ENCODE assay signal across 13 cellular contexts in the genomic region with DNA sequence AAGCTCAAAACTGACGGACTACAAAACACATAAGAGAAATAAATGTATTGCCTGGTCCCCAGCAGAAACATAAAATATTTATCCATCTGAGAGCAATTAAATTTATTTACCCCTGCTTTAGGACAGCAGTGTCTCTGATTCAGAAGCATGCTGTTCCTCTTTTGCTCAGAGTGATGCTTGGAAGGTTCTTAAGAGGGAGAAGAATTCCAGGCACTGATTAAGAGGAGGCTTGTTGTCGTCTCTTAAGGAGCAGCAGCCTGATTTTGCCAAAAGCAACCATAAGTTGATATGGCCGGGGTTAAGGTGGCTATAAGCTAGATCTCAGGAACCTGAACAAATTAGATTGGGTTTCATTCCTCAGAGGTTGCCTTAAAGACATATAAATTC. TPM values are rescaled to one million over a fixed set of nuclear protein-coding genes. Genes with fewer than 3 reads are reported as not detected.
DNase-seq lines count a peak whose midpoint lies in the region; ATAC-seq lines count a peak whose summit lies in the region.
"Had no signal": no experiment of that assay in that cellular context is flagged by ENCODE, and none has a peak within 500 bp of the region (broad histone marks: within the 10 kb centered on the region; RNA-seq: fewer than 3 reads in every experiment).

No MANE protein-coding gene starts in this region.

- H3K4me1 Mint-ChIP-seq in CD8-positive, alpha-beta memory T cell, result no peaks in the 10 kb centered on the region
- H3K4me1 Mint-ChIP-seq: activated CD4-positive, alpha-beta memory T cell treated with anti-CD3 and anti-CD28 coated beads, Interleukin-2, amount 10 ng/mL, durations not matched to agents 7 days and 5 days; memory B cell had no signal

- H2BK15ac ChIP-seq in mesenchymal stem cell (ENCODE audit: low read depth, poor library complexity, severe bottlenecking), result no peak overlapping the region

- no peak for ATAC-seq in GM18498 (IDR thresholded peaks at IDR 0.05; ENCODE audit: unreplicated experiment)

- H3K27ac ChIP-seq in angular gyrus (ENCODE audit: low read depth, low read length), result peak overlapping the region; percentile 45
- peak overlapping the region; percentile 78 for H3K27ac ChIP-seq in mesenchymal stem cell (ENCODE audit: low read length, poor library complexity, severe bottlenecking)
- peak overlapping the region; percentile 61 for H3K27ac ChIP-seq in temporal lobe (ENCODE audit: low read depth, low read length)
- H3K27ac ChIP-seq in CD8-positive, alpha-beta memory T cell (ENCODE audit: low read depth, low read length), result no peak overlapping the region
- H3K27ac ChIP-seq: 22Rv1, testis had no signal

- peaks cover 10% of the 10 kb centered on the region for H3K4me1 ChIP-seq in mesenchymal stem cell (ENCODE audit: control insufficient read depth, insufficient read depth, low read depth, low read length)
- no peaks in the 10 kb centered on the region for H3K4me1 ChIP-seq in CD8-positive, alpha-beta memory T cell (ENCODE audit: insufficient read depth, low read length)
- H3K4me1 ChIP-seq: testis had no signal

- no peak overlapping the region for H2AFZ ChIP-seq in mesenchymal stem cell (ENCODE audit: low read depth, low read length)

- 47% methylated on average over 2 of the region's 3 CpGs for WGBS in mesenchymal stem cell

- no peak overlapping the region for H3K14ac ChIP-seq in mesenchymal stem cell (ENCODE audit: low read length in 2 of 2)

- peak overlapping the region in 1 of 2 experiments; percentile 86 for H3K4ac ChIP-seq in mesenchymal stem cell (ENCODE audit: low read depth in 1 of 2, low read length in 2 of 2)

- no peak overlapping the region for H4K91ac ChIP-seq in mesenchymal stem cell (ENCODE audit: low read length)

- CTCF ChIA-PET in CD8-positive, alpha-beta memory T cell (lab: Charles Lee), result no interaction called here

- DNase-seq in DMS 273 (lab: John Stamatoyannopoulos, UW; ENCODE audit: unreplicated experiment) (peak; percentile 38), DMS 273 treated with DMSO at 0.1 percent for 48 hours (lab: John Stamatoyannopoulos, UW) (no peak), mesenchymal stem cell (peak; percentile 18), DMS79 treated with DMSO at 0.1 percent for 48 hours (lab: John Stamatoyannopoulos, UW) (no peak)
- DNase-seq in CD8-positive, alpha-beta memory T cell, result no peak
- DNase-seq: activated CD4-positive, alpha-beta memory T cell treated with anti-CD3 and anti-CD28 coated beads, Interleukin-2, amount 10 ng/mL, durations not matched to agents 7 days and 5 days; nucleus accumbens; testis had no signal

- no peaks in the 10 kb centered on the region for H3K36me3 Mint-ChIP-seq in CD8-positive, alpha-beta memory T cell
- H3K36me3 Mint-ChIP-seq: memory B cell had no signal

- H2BK120ac ChIP-seq in mesenchymal stem cell (ENCODE audit: low read depth, low read length), result no peak overlapping the region

- no peak overlapping the region for H3K27ac Mint-ChIP-seq in CD8-positive, alpha-beta memory T cell
- H3K27ac Mint-ChIP-seq: activated CD4-positive, alpha-beta memory T cell treated with anti-CD3 and anti-CD28 coated beads, Interleukin-2, amount 10 ng/mL, durations not matched to agents 7 days and 5 days; memory B cell had no signal

- H3K9ac ChIP-seq in mesenchymal stem cell (ENCODE audit: low read length), result peak overlapping the region; percentile 77

- peak overlapping the region; percentile 21 to 48 for H3K18ac ChIP-seq in mesenchymal stem cell (ENCODE audit: low read depth in 1 of 2, low read length in 2 of 2)

- H3K79me1 ChIP-seq in mesenchymal stem cell (replicated peaks; ENCODE audit: low read length, poor library complexity, severe bottlenecking), result peaks cover 16% of the 10 kb centered on the region

- H2BK5ac ChIP-seq in mesenchymal stem cell (ENCODE audit: low read depth, low read length, poor library complexity, severe bottlenecking), result no peak overlapping the region

- no peak overlapping the region for H3K23ac ChIP-seq in mesenchymal stem cell (ENCODE audit: low read length in 2 of 2)

- no peak overlapping the region for H3K4me3 Mint-ChIP-seq in CD8-positive, alpha-beta memory T cell
- H3K4me3 Mint-ChIP-seq: activated CD4-positive, alpha-beta memory T cell treated with anti-CD3 and anti-CD28 coated beads, Interleukin-2, amount 10 ng/mL, durations not matched to agents 7 days and 5 days; memory B cell had no signal

- H3K36me3 ChIP-seq in mesenchymal stem cell (ENCODE audit: control insufficient read depth in 1 of 2, insufficient read depth in 2 of 2, low read depth in 1 of 2, low read length in 2 of 2), result peaks cover 0 to 6% of the 10 kb centered on the region in 2 experiments
- no peaks in the 10 kb centered on the region for H3K36me3 ChIP-seq in CD8-positive, alpha-beta memory T cell (ENCODE audit: insufficient read depth, low read length)

- H3K9me3 ChIP-seq in mesenchymal stem cell (ENCODE audit: control insufficient read depth, low read length), result no peaks in the 10 kb centered on the region
- H3K9me3 ChIP-seq in CD8-positive, alpha-beta memory T cell (ENCODE audit: low read length), result no peaks in the 10 kb centered on the region
- H3K9me3 ChIP-seq: testis had no signal

- H3K4me2 ChIP-seq in mesenchymal stem cell (ENCODE audit: low read length, poor library complexity, severe bottlenecking), result no peak overlapping the region

- POLR2A ChIA-PET in CD8-positive, alpha-beta memory T cell (lab: Charles Lee), result no interaction called here

- peak overlapping the region; percentile 87 for H2AK5ac ChIP-seq in mesenchymal stem cell (ENCODE audit: low read length, severe bottlenecking)

- no peak overlapping the region for H2BK12ac ChIP-seq in mesenchymal stem cell (ENCODE audit: low read length in 2 of 2)

- H3K9me3 Mint-ChIP-seq in CD8-positive, alpha-beta memory T cell, result peaks cover 0 to 2% (median 0%) of the 10 kb centered on the region in 5 donors
- H3K9me3 Mint-ChIP-seq: activated CD4-positive, alpha-beta memory T cell treated with anti-CD3 and anti-CD28 coated beads, Interleukin-2, amount 10 ng/mL, durations not matched to agents 7 days and 5 days had no signal

- H3K27me3 ChIP-seq in mesenchymal stem cell (ENCODE audit: control insufficient read depth in 1 of 2, insufficient read depth in 1 of 2, low read length in 2 of 2), result no peaks in the 10 kb centered on the region
- no peaks in the 10 kb centered on the region for H3K27me3 ChIP-seq in CD8-positive, alpha-beta memory T cell (ENCODE audit: insufficient read depth, low read length, poor library complexity, severe bottlenecking)
- H3K27me3 ChIP-seq: testis had no signal

- no peak overlapping the region for H4K8ac ChIP-seq in mesenchymal stem cell (ENCODE audit: low read length)

- H3K27me3 Mint-ChIP-seq in CD8-positive, alpha-beta memory T cell, result peaks cover 2 to 16% of the 10 kb centered on the region in 2 donors

- peak overlapping the region in 1 of 2 experiments; percentile 22 for H3K4me3 ChIP-seq in mesenchymal stem cell (ENCODE audit: insufficient read depth in 1 of 2, low read depth in 1 of 2, low read length in 2 of 2)
- no peak overlapping the region for H3K4me3 ChIP-seq in CD8-positive, alpha-beta memory T cell (ENCODE audit: low read length)
- H3K4me3 ChIP-seq: testis had no signal

RNA-seq across cellular contexts. Expression of a gene that starts 25.8 kb away (rescaled TPM):
- polyA plus RNA-seq in mesenchymal stem cell (2013, experiment 1 of 2), result 39.1 TPM
- 39.0 TPM for polyA plus RNA-seq in mesenchymal stem cell (2013, experiment 2 of 2)
- total RNA-seq in temporal lobe, result 32.0 TPM
- not detected for total RNA-seq in CD8-positive, alpha-beta memory T cell
- 1.0 TPM for polyA plus RNA-seq in CD8-positive, alpha-beta memory T cell
- total RNA-seq: activated CD4-positive, alpha-beta memory T cell treated with anti-CD3 and anti-CD28 coated beads, Interleukin-2, amount 10 ng/mL, durations not matched to agents 7 days and 5 days had no signal

Comparison
In these comparisons a context has a peak if more than half of its experiments do, and no peak if none do; other contexts are left out.
1. DNase-seq: peak in DMS 273 (single experiment) and mesenchymal stem cell (single experiment); none in DMS 273 treated with DMSO at 0.1 percent for 48 hours (single experiment), DMS79 treated with DMSO at 0.1 percent for 48 hours (single experiment) and CD8-positive, alpha-beta memory T cell (0 of 5).
2. RNA of a gene that starts 25.8 kb away (total RNA-seq): 32.0 TPM in temporal lobe (single experiment); not detected in CD8-positive, alpha-beta memory T cell; every median in the first group is over 10 times any median in the second.